ENCODE assay signal across 1 cellular context in genomic region chr1:154218545-154218944, GRCh38.
TF ChIP-seq lines count a peak whose summit lies in the region.

No MANE protein-coding gene starts in this region.

TF ChIP-seq in IMR-90, 13 proteins besides CTCF, POLR2A, EP300 and RAD21 (continued from another document):
- TF ChIP-seq RCOR1 (IDR thresholded peaks at IDR 0.05; ENCODE audit: insufficient replicate concordance, low read length): no peak
- TF ChIP-seq ELK1 (IDR thresholded peaks at IDR 0.05; ENCODE audit: borderline replicate concordance, low read depth, low read length): no peak
- TF ChIP-seq MXI1 (IDR thresholded peaks at IDR 0.05; ENCODE audit: borderline replicate concordance, low read depth, low read length): no peak
- TF ChIP-seq NFE2L2 (IDR thresholded peaks at IDR 0.05; ENCODE audit: low read depth, low read length): no peak
- TF ChIP-seq MAZ (IDR thresholded peaks at IDR 0.05; ENCODE audit: borderline replicate concordance, low read depth, low read length): no peak
- TF ChIP-seq USF2 (IDR thresholded peaks at IDR 0.05; ENCODE audit: low read depth, low read length): no peak
- no peak for TF ChIP-seq SMC3 (IDR thresholded peaks at IDR 0.05; ENCODE audit: low read depth, low read length)
